ENCODE assay signal across 21 cellular contexts in genomic region chr6:148534871-148535270, GRCh38.
DNase-seq lines count a peak whose midpoint lies in the region; ATAC-seq and TF ChIP-seq lines count a peak whose summit lies in the region.
"Had no signal": no experiment of that assay in that cellular context is flagged by ENCODE, and none has a peak within 500 bp of the region (broad histone marks: within the 10 kb centered on the region; RNA-seq: fewer than 3 reads in every experiment).

No MANE protein-coding gene starts in this region.

- H3K9me3 Mint-ChIP-seq in stimulated activated naive CD8-positive, alpha-beta T cell treated with anti-CD3 and anti-CD28 coated beads, Interleukin-15, amount 100 ng/mL, for 72 hours: no peaks in the 10 kb centered on the region
- no peaks in the 10 kb centered on the region for H3K9me3 Mint-ChIP-seq in osteocyte (ENCODE audit: unreplicated experiment)
- H3K9me3 Mint-ChIP-seq: CD4-positive, alpha-beta memory T cell had no signal

- peaks cover 7% of the 10 kb centered on the region for H3K27me3 Mint-ChIP-seq in stimulated activated naive CD8-positive, alpha-beta T cell treated with anti-CD3 and anti-CD28 coated beads, Interleukin-15, amount 100 ng/mL, for 72 hours
- no peaks in the 10 kb centered on the region for H3K27me3 Mint-ChIP-seq in osteocyte (ENCODE audit: unreplicated experiment)

- no peak overlapping the region for H3K4me3 Mint-ChIP-seq in stimulated activated naive CD8-positive, alpha-beta T cell treated with anti-CD3 and anti-CD28 coated beads, Interleukin-15, amount 100 ng/mL, for 72 hours
- H3K4me3 Mint-ChIP-seq in osteocyte (ENCODE audit: unreplicated experiment): no peak overlapping the region
- H3K4me3 Mint-ChIP-seq: CD4-positive, alpha-beta memory T cell had no signal

- no peak overlapping the region for H3K27ac Mint-ChIP-seq in stimulated activated naive CD8-positive, alpha-beta T cell treated with anti-CD3 and anti-CD28 coated beads, Interleukin-15, amount 100 ng/mL, for 72 hours
- peak overlapping the region; percentile 18 for H3K27ac Mint-ChIP-seq in osteocyte (ENCODE audit: unreplicated experiment)

- H3K36me3 Mint-ChIP-seq in osteocyte (ENCODE audit: unreplicated experiment): peaks cover 51% of the 10 kb centered on the region

- DNase-seq in stimulated activated naive CD8-positive, alpha-beta T cell treated with anti-CD3 and anti-CD28 coated beads, Interleukin-15, amount 100 ng/mL, for 72 hours: no peak
- no peak for DNase-seq in stimulated activated naive CD8-positive, alpha-beta T cell treated with anti-CD3 and anti-CD28 coated beads, Interleukin-15, Interleukin-2, amounts not matched to agents 100 U/mL and 50 U/mL, for 24 hours
- DNase-seq in osteocyte (ENCODE audit: extremely low spot score, unreplicated experiment) (no peak), NCI-H524 treated with DMSO at 0.1 percent for 48 hours (lab: John Stamatoyannopoulos, UW) (no peak)
- DNase-seq: C1 segment of cervical spinal cord; CD4-positive, alpha-beta memory T cell; COR-L47; DMS53; GOT3; Kasumi-1; NCI-H1105; NCI-H146; NCI-H1930; NCI-H2107; NCI-H524; NCI-H774; SJCRH30 had no signal

- H3K4me1 Mint-ChIP-seq in stimulated activated naive CD8-positive, alpha-beta T cell treated with anti-CD3 and anti-CD28 coated beads, Interleukin-15, amount 100 ng/mL, for 72 hours: no peaks in the 10 kb centered on the region
- H3K4me1 Mint-ChIP-seq in osteocyte (ENCODE audit: unreplicated experiment): peaks cover 36% of the 10 kb centered on the region

- TF ChIP-seq CTCF in osteocyte (IDR thresholded peaks at IDR 0.05): no peak

- peak overlapping the region; percentile 73 for H3K27ac ChIP-seq in cingulate gyrus (ENCODE audit: low read depth, low read length)
- H3K27ac ChIP-seq: HL-60, SJCRH30 had no signal

- peak; percentile 13 for ATAC-seq in stimulated activated naive CD8-positive, alpha-beta T cell treated with anti-CD3 and anti-CD28 coated beads, Interleukin-15, amount 100 ng/mL, for 72 hours
- ATAC-seq in stimulated activated naive CD8-positive, alpha-beta T cell treated with anti-CD3 and anti-CD28 coated beads, Interleukin-15, Interleukin-2, amounts not matched to agents 100 U/mL and 50 U/mL, for 24 hours: no peak
- ATAC-seq in GM19397 (IDR thresholded peaks at IDR 0.05; ENCODE audit: unreplicated experiment) (no peak), HG02852 (IDR thresholded peaks at IDR 0.05; ENCODE audit: unreplicated experiment) (no peak)
